1 cellular context compared by ENCODE assay signal in the genomic region with DNA sequence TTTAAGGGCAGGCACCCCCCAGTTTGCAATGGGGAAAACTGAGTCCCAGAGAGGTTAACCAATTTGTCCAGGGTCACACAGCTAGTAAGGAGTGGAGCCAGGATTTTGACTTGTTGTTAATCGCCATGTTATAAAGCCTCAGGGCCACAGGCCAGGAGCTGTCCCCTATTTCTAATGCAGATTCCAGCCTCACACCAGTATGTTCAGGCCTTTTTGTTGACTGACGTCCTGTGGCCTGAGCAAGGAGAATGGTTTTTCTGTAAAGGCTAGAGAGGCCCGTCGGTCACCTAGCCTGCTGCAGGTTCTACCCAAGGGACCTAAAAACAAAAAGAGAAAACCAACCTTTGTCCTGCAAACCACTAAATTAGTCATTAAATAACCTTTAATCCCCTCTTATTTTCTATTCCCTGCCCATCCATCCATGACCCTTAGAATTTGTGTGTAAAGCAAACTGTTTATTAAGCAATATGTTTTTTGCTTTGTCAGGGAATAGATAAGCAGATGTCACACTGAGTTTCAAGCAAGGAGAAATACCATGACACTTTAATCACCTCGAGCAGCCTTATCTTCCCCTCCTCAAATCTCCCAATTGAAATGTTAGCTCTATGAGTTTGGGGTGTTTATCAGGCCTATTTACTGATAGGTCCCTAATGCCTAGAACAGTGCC.
TF ChIP-seq lines count a peak whose summit lies in the region.

No MANE protein-coding gene starts in this region.

TF ChIP-seq in K562, 482 proteins besides CTCF, POLR2A, EP300 and RAD21 (continues in another document):
- TF ChIP-seq HNRNPK (IDR thresholded peaks at IDR 0.05; ENCODE audit: low read depth, low read length, poor library complexity, severe bottlenecking) (no peak), DEAF1 (CRISPR knock-in tag; IDR thresholded peaks at IDR 0.05) (no peak), TRIM24 (IDR thresholded peaks at IDR 0.05) (peak in 1 of 2 experiments; percentile 39; a peak in 1 of 4 replicates), PKNOX1 (IDR thresholded peaks at IDR 0.05) (peak; percentile 34; the same call in 1 of the 2 replicates), DPF2 (IDR thresholded peaks at IDR 0.05) (peak; percentile 79), C11orf30 (IDR thresholded peaks at IDR 0.05; ENCODE audit: low read depth) (peak; percentile 83), MCM3 (IDR thresholded peaks at IDR 0.05) (no peak), CEBPG (CRISPR knock-in tag; IDR thresholded peaks at IDR 0.05) (no peak), CEBPG (tag; conservative IDR thresholded peaks at IDR 0.05 in 1 of 2, IDR thresholded peaks at IDR 0.05 in 1 of 2) (peak; percentile 59 to 62), ZFP36 (IDR thresholded peaks at IDR 0.05; ENCODE audit: low read depth, low read length, partially characterized antibody) (peak; percentile 18), BACH1 (tag; IDR thresholded peaks at IDR 0.05) (no peak), FIP1L1 (IDR thresholded peaks at IDR 0.05; ENCODE audit: low read depth, low read length, poor library complexity, severe bottlenecking) (no peak), ZNF609 (CRISPR knock-in tag; IDR thresholded peaks at IDR 0.05; ENCODE audit: borderline replicate concordance) (no peak), ZBTB9 (CRISPR knock-in tag; IDR thresholded peaks at IDR 0.05) (no peak), MAFK (IDR thresholded peaks at IDR 0.05; ENCODE audit: low read length) (peak; percentile 68; the same call in 1 of the 2 replicates), CBFA2T3 (IDR thresholded peaks at IDR 0.05) (peak; percentile 88), BMI1 (IDR thresholded peaks at IDR 0.05; ENCODE audit: low read length) (no peak), CHCHD3 (CRISPR knock-in tag; IDR thresholded peaks at IDR 0.05) (no peak), NUFIP1 (IDR thresholded peaks at IDR 0.05; ENCODE audit: partially characterized antibody) (no peak), HDAC2 (IDR thresholded peaks at IDR 0.05) (0 out of 2 replicates have a peak, but pooled peaks have one; percentile 4), ZNF668 (CRISPR knock-in tag; IDR thresholded peaks at IDR 0.05) (no peak), NCOR1 (IDR thresholded peaks at IDR 0.05) (peak; percentile 59), NFE2 (IDR thresholded peaks at IDR 0.05; ENCODE audit: low read depth) (peak; percentile 63), HDGF (IDR thresholded peaks at IDR 0.05) (no peak), BCOR (IDR thresholded peaks at IDR 0.05) (peak; percentile 43; the same call in 1 of the 2 replicates), ADNP (tag; IDR thresholded peaks at IDR 0.05) (peak; percentile 51; the same call in 1 of the 2 replicates), BRCA1 (IDR thresholded peaks at IDR 0.05) (no peak), BRCA1 (CRISPR knock-in tag; IDR thresholded peaks at IDR 0.05) (no peak), CBFA2T2 (conservative IDR thresholded peaks at IDR 0.05) (peak; percentile 75), RBM25 (IDR thresholded peaks at IDR 0.05; ENCODE audit: low read depth, low read length, severe bottlenecking) (peak; percentile 60), TEAD4 (IDR thresholded peaks at IDR 0.05; ENCODE audit: low read length) (peak; percentile 66), TEAD4 (CRISPR knock-in tag; IDR thresholded peaks at IDR 0.05; ENCODE audit: borderline replicate concordance) (no peak), MAFF (IDR thresholded peaks at IDR 0.05; ENCODE audit: low read length) (peak; percentile 72), SIN3B (IDR thresholded peaks at IDR 0.05; ENCODE audit: low read depth) (no peak), CBX8 (IDR thresholded peaks at IDR 0.05; ENCODE audit: borderline replicate concordance, extremely low read depth, low read depth, low read length, poor library complexity, severe bottlenecking) (no peak), IRF9 (tag; IDR thresholded peaks at IDR 0.05) (0 out of 2 replicates have a peak, but pooled peaks have one; percentile 11), JUN (IDR thresholded peaks at IDR 0.05; ENCODE audit: borderline replicate concordance, low read depth, low read length) (no peak), JUN (CRISPR knock-in tag; IDR thresholded peaks at IDR 0.05; ENCODE audit: borderline replicate concordance) (no peak), ZNF561 (CRISPR knock-in tag; conservative IDR thresholded peaks at IDR 0.05) (no peak), TAL1 (IDR thresholded peaks at IDR 0.05) (peak; percentile 72), ZNF766 (CRISPR knock-in tag; conservative IDR thresholded peaks at IDR 0.05) (peak; percentile 53; the same call in 1 of the 2 replicates), TCF3 (CRISPR knock-in tag; IDR thresholded peaks at IDR 0.05) (peak; percentile 63), CEBPB (tag; IDR thresholded peaks at IDR 0.05) (peak; percentile 85), MEIS2 (IDR thresholded peaks at IDR 0.05; ENCODE audit: partially characterized antibody) (peak; percentile 63), ETV1 (tag; conservative IDR thresholded peaks at IDR 0.05; ENCODE audit: low read depth) (no peak)
- TF ChIP-seq, protein P1, sequence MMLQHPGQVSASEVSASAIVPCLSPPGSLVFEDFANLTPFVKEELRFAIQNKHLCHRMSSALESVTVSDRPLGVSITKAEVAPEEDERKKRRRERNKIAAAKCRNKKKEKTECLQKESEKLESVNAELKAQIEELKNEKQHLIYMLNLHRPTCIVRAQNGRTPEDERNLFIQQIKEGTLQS (IDR thresholded peaks at IDR 0.05) = peak; percentile 10; the same call in 1 of the 2 replicates
- TF ChIP-seq, protein P1 (CRISPR knock-in tag; conservative IDR thresholded peaks at IDR 0.05) = no peak
- TF ChIP-seq, protein P2, sequence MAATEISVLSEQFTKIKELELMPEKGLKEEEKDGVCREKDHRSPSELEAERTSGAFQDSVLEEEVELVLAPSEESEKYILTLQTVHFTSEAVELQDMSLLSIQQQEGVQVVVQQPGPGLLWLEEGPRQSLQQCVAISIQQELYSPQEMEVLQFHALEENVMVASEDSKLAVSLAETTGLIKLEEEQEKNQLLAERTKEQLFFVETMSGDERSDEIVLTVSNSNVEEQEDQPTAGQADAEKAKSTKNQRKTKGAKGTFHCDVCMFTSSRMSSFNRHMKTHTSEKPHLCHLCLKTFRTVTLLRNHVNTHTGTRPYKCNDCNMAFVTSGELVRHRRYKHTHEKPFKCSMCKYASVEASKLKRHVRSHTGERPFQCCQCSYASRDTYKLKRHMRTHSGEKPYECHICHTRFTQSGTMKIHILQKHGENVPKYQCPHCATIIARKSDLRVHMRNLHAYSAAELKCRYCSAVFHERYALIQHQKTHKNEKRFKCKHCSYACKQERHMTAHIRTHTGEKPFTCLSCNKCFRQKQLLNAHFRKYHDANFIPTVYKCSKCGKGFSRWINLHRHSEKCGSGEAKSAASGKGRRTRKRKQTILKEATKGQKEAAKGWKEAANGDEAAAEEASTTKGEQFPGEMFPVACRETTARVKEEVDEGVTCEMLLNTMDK (IDR thresholded peaks at IDR 0.05; ENCODE audit: borderline replicate concordance, insufficient read depth, low read depth, low read length, poor library complexity, severe bottlenecking) = no peak
- TF ChIP-seq, protein P3, sequence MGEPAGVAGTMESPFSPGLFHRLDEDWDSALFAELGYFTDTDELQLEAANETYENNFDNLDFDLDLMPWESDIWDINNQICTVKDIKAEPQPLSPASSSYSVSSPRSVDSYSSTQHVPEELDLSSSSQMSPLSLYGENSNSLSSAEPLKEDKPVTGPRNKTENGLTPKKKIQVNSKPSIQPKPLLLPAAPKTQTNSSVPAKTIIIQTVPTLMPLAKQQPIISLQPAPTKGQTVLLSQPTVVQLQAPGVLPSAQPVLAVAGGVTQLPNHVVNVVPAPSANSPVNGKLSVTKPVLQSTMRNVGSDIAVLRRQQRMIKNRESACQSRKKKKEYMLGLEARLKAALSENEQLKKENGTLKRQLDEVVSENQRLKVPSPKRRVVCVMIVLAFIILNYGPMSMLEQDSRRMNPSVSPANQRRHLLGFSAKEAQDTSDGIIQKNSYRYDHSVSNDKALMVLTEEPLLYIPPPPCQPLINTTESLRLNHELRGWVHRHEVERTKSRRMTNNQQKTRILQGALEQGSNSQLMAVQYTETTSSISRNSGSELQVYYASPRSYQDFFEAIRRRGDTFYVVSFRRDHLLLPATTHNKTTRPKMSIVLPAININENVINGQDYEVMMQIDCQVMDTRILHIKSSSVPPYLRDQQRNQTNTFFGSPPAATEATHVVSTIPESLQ (CRISPR knock-in tag; IDR thresholded peaks at IDR 0.05) = no peak
- TF ChIP-seq, protein P4, sequence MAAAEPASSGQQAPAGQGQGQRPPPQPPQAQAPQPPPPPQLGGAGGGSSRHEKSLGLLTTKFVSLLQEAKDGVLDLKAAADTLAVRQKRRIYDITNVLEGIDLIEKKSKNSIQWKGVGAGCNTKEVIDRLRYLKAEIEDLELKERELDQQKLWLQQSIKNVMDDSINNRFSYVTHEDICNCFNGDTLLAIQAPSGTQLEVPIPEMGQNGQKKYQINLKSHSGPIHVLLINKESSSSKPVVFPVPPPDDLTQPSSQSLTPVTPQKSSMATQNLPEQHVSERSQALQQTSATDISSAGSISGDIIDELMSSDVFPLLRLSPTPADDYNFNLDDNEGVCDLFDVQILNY (CRISPR knock-in tag; IDR thresholded peaks at IDR 0.05) = no peak
